ENCODE assay signal across 8 cellular contexts in the genomic region with DNA sequence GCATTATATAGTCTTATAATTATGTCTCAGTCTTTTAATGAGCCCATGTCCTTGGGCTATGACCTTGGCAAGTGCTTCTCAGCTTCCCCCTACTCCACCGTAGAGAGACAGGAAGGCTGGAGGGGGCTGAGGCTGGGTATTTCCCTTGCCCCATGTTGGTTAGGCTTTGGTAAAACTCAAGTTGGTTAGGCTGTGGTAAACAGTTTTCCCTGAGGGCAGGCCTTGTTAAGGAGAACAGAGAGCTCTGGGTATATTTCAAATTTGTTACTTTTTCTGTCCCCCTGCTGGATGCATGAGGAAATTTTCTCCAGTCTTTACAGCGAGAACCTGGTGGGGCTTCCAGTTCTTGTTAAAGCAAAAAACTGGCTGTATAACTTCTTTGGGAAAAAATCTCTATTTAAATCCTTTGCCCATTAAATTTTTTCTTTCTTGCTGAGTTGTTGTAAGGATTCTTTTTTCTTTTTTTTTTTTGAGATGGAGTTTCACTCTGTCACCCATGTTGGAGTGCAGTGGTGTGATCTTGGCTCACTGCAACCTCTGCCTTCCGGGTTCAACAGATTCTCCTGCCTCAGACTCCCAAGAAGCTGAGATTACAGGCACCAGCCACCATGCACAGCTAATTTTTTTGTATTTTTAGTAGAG. TPM values are rescaled to one million over a fixed set of nuclear protein-coding genes. Genes with fewer than 3 reads are reported as not detected.
DNase-seq lines count a peak whose midpoint lies in the region; ATAC-seq and TF ChIP-seq lines count a peak whose summit lies in the region.

No MANE protein-coding gene starts in this region.

- peaks cover 35 to 85% (median 70%) of the 10 kb centered on the region in 7 donors for H3K4me1 Mint-ChIP-seq in naive thymus-derived CD4-positive, alpha-beta T cell

- peaks cover 10 to 43% of the 10 kb centered on the region in 2 donors for H3K4me1 ChIP-seq in naive thymus-derived CD4-positive, alpha-beta T cell (ENCODE audit: control insufficient read depth in 2 of 2, insufficient read depth in 2 of 2, low read length in 2 of 2)

- intact Hi-C loops in naive thymus-derived CD4-positive, alpha-beta T cell (cut with micrococcal nuclease): loop anchor here (1.0 to 2.0 kb wide), 8 partner anchors 11 to 137 kb away; partner anchors contain the start of genes TPP1 (in 2 of the 2), MRPL17 (in 1 of the 2) and TAF10 (in 1 of the 2)

- H3K9me3 ChIP-seq in naive thymus-derived CD4-positive, alpha-beta T cell (ENCODE audit: control insufficient read depth in 2 of 3, low read length in 3 of 3): no peaks in the 10 kb centered on the region

- CTCF ChIA-PET in HEK293T (lab: Yijun Ruan, JAX): interaction anchor here (0.7 to 1.8 kb wide), 6 partner anchors 9 to 289 kb away, joined by 3 to 6 read pairs (median 4); partner anchors contain the start of gene TAF10
- CTCF ChIA-PET in naive thymus-derived CD4-positive, alpha-beta T cell (lab: Charles Lee): interaction anchor here (0.6 to 3.8 kb wide), 18 partner anchors 8 to 1047 kb away, joined by 3 to 28 read pairs (median 4); partner anchors contain the start of genes ILK, MRPL17, TAF10 and TPP1

- no peak overlapping the region for H3K4me3 ChIP-seq in naive thymus-derived CD4-positive, alpha-beta T cell (ENCODE audit: low read length)

- H3K27me3 Mint-ChIP-seq in naive thymus-derived CD4-positive, alpha-beta T cell: peaks cover 0 to 13% (median 0%) of the 10 kb centered on the region in 5 donors

- peaks cover 0 to 17% (median 0%) of the 10 kb centered on the region in 5 donors for H3K36me3 Mint-ChIP-seq in naive thymus-derived CD4-positive, alpha-beta T cell

- DNase-seq in NCI-H510A treated with DMSO at 0.1 percent for 48 hours (lab: John Stamatoyannopoulos, UW) (peak; percentile 2), NCI-H510A (lab: John Stamatoyannopoulos, UW) (no peak), HEK293T (ENCODE audit: extremely low spot score) (peak; percentile 37), RPMI7951 (ENCODE audit: low read depth) (peak; percentile 75), cerebellar cortex (ENCODE audit: low spot score) (peak; percentile 11), midbrain (lab: John Stamatoyannopoulos, UW) (no peak)
- DNase-seq in naive thymus-derived CD4-positive, alpha-beta T cell: peak in 8 of 9 donors; percentile 23 to 53 (median 46)

- H3K9me3 Mint-ChIP-seq in naive thymus-derived CD4-positive, alpha-beta T cell: peaks cover 0 to 9% (median 0%) of the 10 kb centered on the region in 11 donors

- H3K27ac Mint-ChIP-seq in naive thymus-derived CD4-positive, alpha-beta T cell: peak overlapping the region; percentile 38 to 91 (median 64)

- peak; percentile 87 for ATAC-seq in naive thymus-derived CD4-positive, alpha-beta T cell
- ATAC-seq in GM21576 (IDR thresholded peaks at IDR 0.05; ENCODE audit: unreplicated experiment): no peak

- peak overlapping the region; percentile 29 for H3K27ac ChIP-seq in naive thymus-derived CD4-positive, alpha-beta T cell (ENCODE audit: low read depth, low read length)

- H3K4me3 Mint-ChIP-seq in naive thymus-derived CD4-positive, alpha-beta T cell: peak overlapping the region in 3 of 10 donors; percentile 18 to 65 (median 39)

- H3K36me3 ChIP-seq in naive thymus-derived CD4-positive, alpha-beta T cell (ENCODE audit: control insufficient read depth in 2 of 3, insufficient read depth in 3 of 3, low read length in 3 of 3): no peaks in the 10 kb centered on the region

- H3K27me3 ChIP-seq in naive thymus-derived CD4-positive, alpha-beta T cell (ENCODE audit: control insufficient read depth in 2 of 2, insufficient read depth in 2 of 2, low read length in 2 of 2): no peaks in the 10 kb centered on the region

- POLR2A ChIA-PET in HEK293T (lab: Yijun Ruan, JAX): interaction anchor here (0.9 kb wide), 1 partner anchor 16 kb away, joined by 3 read pairs; the partner anchor contains the start of gene MRPL17
- POLR2A ChIA-PET in naive thymus-derived CD4-positive, alpha-beta T cell (lab: Charles Lee): interaction anchor here (0.6 to 3.2 kb wide), 14 partner anchors 9 to 81 kb away, joined by 3 to 23 read pairs (median 6); partner anchors contain the start of genes ILK, MRPL17, TAF10 and TPP1

TF ChIP-seq in HEK293T, 16 proteins besides CTCF, POLR2A, EP300 and RAD21:
- TF ChIP-seq SUZ12 (IDR thresholded peaks at IDR 0.05) (no peak), NFRKB (IDR thresholded peaks at IDR 0.05) (no peak), L3MBTL2 (conservative IDR thresholded peaks at IDR 0.05) (no peak), ARNT (IDR thresholded peaks at IDR 0.05) (no peak), CTBP1 (IDR thresholded peaks at IDR 0.05; ENCODE audit: borderline replicate concordance) (no peak), FOXK2 (IDR thresholded peaks at IDR 0.05) (no peak), PKNOX1 (IDR thresholded peaks at IDR 0.05) (no peak), HDGF (IDR thresholded peaks at IDR 0.05; ENCODE audit: borderline replicate concordance) (no peak), FOXM1 (IDR thresholded peaks at IDR 0.05; ENCODE audit: borderline replicate concordance) (no peak), ZNF384 (IDR thresholded peaks at IDR 0.05) (no peak), ELF4 (IDR thresholded peaks at IDR 0.05) (no peak), SP1 (IDR thresholded peaks at IDR 0.05) (no peak), TARDBP (IDR thresholded peaks at IDR 0.05) (no peak), FOXA1 (IDR thresholded peaks at IDR 0.05) (no peak)
TF ChIP-seq in HEK293T: peak in this region for 0.

RNA-seq across cellular contexts. Expression of gene DCHS1, which starts 12.2 kb away (rescaled TPM):
- total RNA-seq in RPMI7951 (2014; rRNA removed; shearing (Covaris generic)): 3.8 and 4.3 TPM in 2 replicates
- 10 to 100 TPM in 3 of 5 experiments, 1 to 10 TPM in 1, under 1 TPM in 1; 0.48 to 12.5 (median 10.9) TPM for total RNA-seq in naive thymus-derived CD4-positive, alpha-beta T cell
- 1 to 10 TPM; 2.7 to 4.8 TPM for polyA plus RNA-seq in naive thymus-derived CD4-positive, alpha-beta T cell

RNA-seq across cellular contexts. Expression of gene MRPL17, which starts 15.3 kb away (rescaled TPM):
- total RNA-seq in RPMI7951 (2014; rRNA removed; shearing (Covaris generic)): 98.0 and 98.4 TPM in 2 replicates
- total RNA-seq in naive thymus-derived CD4-positive, alpha-beta T cell: 10 to 100 TPM in 4 of 5 experiments, 1 to 10 TPM in 1; 10.0 to 70.3 (median 26.4) TPM
- 10 to 100 TPM; 21.6 to 33.4 TPM for polyA plus RNA-seq in naive thymus-derived CD4-positive, alpha-beta T cell

RNA-seq across cellular contexts. Expression of gene TPP1, which starts 48.6 kb away (rescaled TPM):
- 20.3 and 22.6 TPM in 2 replicates for total RNA-seq in RPMI7951 (2014; rRNA removed; shearing (Covaris generic))
- 100 to 1,000 TPM in 3 of 5 experiments, 10 to 100 TPM in 2; 49.9 to 160 (median 134) TPM for total RNA-seq in naive thymus-derived CD4-positive, alpha-beta T cell
- polyA plus RNA-seq in naive thymus-derived CD4-positive, alpha-beta T cell: 100 to 1,000 TPM in 1 of 2 donors, 10 to 100 TPM in 1; 91.6 to 116 TPM

RNA-seq across cellular contexts. Expression of gene TAF10, which starts 55.8 kb away (rescaled TPM):
- total RNA-seq in RPMI7951 (2014; rRNA removed; shearing (Covaris generic)): 44.5 and 81.9 TPM in 2 replicates
- 100 to 1,000 TPM; 116 to 135 (median 128) TPM for total RNA-seq in naive thymus-derived CD4-positive, alpha-beta T cell
- 100 to 1,000 TPM; 210 to 247 TPM for polyA plus RNA-seq in naive thymus-derived CD4-positive, alpha-beta T cell

Comparison
In these comparisons a context has a peak if more than half of its experiments do, and no peak if none do; other contexts are left out.
1. DNase-seq: peak in NCI-H510A treated with DMSO at 0.1 percent for 48 hours (single experiment), HEK293T (single experiment), RPMI7951 (single experiment), cerebellar cortex (single experiment) and naive thymus-derived CD4-positive, alpha-beta T cell (8 of 9); none in NCI-H510A (single experiment) and midbrain (single experiment).